ENCODE assay signal across 17 cellular contexts in the genomic region with DNA sequence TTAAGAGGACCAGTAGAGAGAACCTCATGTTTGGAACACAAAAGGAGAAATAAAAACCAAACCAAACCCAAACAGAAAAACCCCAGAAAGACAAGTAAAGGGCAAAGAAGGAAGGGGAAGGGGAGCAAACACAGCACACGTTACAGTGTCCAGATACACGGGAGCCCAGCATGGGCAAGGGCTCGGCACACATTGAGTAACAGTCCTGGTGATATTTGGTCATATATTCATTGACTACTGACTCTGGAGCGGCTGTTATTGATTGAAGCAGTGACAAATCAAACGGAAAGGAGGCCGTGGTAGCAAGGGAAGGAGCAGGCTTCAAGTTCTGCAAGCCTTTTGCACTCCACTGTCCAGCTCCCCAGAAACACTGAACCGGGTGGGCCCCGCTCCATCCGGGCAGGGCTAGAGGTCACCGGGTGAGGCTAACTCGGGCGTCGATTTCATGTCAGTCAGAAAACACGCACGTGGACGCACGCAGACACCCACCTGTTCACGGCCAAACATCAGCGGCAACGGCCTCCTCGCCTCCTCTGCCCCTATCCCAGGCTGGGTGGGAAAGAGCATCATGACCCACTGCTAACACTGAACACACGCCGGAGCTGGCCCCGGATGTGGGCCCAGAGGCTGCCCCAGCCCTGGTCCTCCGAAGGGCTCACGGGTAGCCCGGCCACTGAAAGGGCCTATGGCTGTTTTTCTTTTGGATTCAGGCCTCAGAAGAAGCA. TPM values are rescaled to one million over a fixed set of nuclear protein-coding genes. Genes with fewer than 3 reads are reported as not detected.
DNase-seq lines count a peak whose midpoint lies in the region; ATAC-seq and TF ChIP-seq lines count a peak whose summit lies in the region.
"Had no signal": no experiment of that assay in that cellular context is flagged by ENCODE, and none has a peak within 500 bp of the region (broad histone marks: within the 10 kb centered on the region; RNA-seq: fewer than 3 reads in every experiment).

No MANE protein-coding gene starts in this region.

- H3K9me3 ChIP-seq in SK-N-MC (ENCODE audit: low read depth, low read length), result no peaks in the 10 kb centered on the region
- no peaks in the 10 kb centered on the region for H3K9me3 ChIP-seq in osteoblast (ENCODE audit: low read depth, low read length)
- H3K9me3 ChIP-seq: A549 had no signal

- intact Hi-C loops in activated CD4-positive, alpha-beta memory T cell treated with anti-CD3 and anti-CD28 coated beads for 36 hours (cut with micrococcal nuclease), result loop anchor here (5.0 kb wide), 3 partner anchors 41 to 69 kb away; no protein-coding TSS in a partner anchor
- intact Hi-C loops in dendritic cell treated with granulocyte-macrophage colony-stimulating factor and Interleukin-4, amounts not matched to agents 40 ng/mL and 50 ng/mL, for 4 days (cut with micrococcal nuclease), result no loop called here

- TF ChIP-seq CTCF in osteoblast (IDR thresholded peaks at IDR 0.05; ENCODE audit: extremely low read depth, low read depth, low read length), result no peak

- H3K27ac Mint-ChIP-seq in activated CD4-positive, alpha-beta memory T cell treated with anti-CD3 and anti-CD28 coated beads for 36 hours, result peak overlapping the region; percentile 54
- H3K27ac Mint-ChIP-seq in activated CD4-positive, alpha-beta memory T cell treated with anti-CD3 and anti-CD28 coated beads, Interleukin-2, amount 10 ng/mL, durations not matched to agents 7 days and 5 days, result no peak overlapping the region
- H3K27ac Mint-ChIP-seq in dendritic cell treated with granulocyte-macrophage colony-stimulating factor and Interleukin-4, amounts not matched to agents 40 ng/mL and 50 ng/mL, for 4 days, result peak overlapping the region; percentile 56
- H3K27ac Mint-ChIP-seq: memory B cell had no signal

- H3K36me3 Mint-ChIP-seq in activated CD4-positive, alpha-beta memory T cell treated with anti-CD3 and anti-CD28 coated beads for 36 hours, result peaks cover 8% of the 10 kb centered on the region
- H3K36me3 Mint-ChIP-seq in activated CD4-positive, alpha-beta memory T cell treated with anti-CD3 and anti-CD28 coated beads, Interleukin-2, amount 10 ng/mL, durations not matched to agents 7 days and 5 days (ENCODE audit: low read depth), result peaks cover 17% of the 10 kb centered on the region
- H3K36me3 Mint-ChIP-seq in dendritic cell treated with granulocyte-macrophage colony-stimulating factor and Interleukin-4, amounts not matched to agents 40 ng/mL and 50 ng/mL, for 4 days (ENCODE audit: low read depth), result peaks cover 44% of the 10 kb centered on the region

- H3K27me3 Mint-ChIP-seq in activated CD4-positive, alpha-beta memory T cell treated with anti-CD3 and anti-CD28 coated beads for 36 hours, result no peaks in the 10 kb centered on the region
- no peaks in the 10 kb centered on the region for H3K27me3 Mint-ChIP-seq in activated CD4-positive, alpha-beta memory T cell treated with anti-CD3 and anti-CD28 coated beads, Interleukin-2, amount 10 ng/mL, durations not matched to agents 7 days and 5 days
- H3K27me3 Mint-ChIP-seq in dendritic cell treated with granulocyte-macrophage colony-stimulating factor and Interleukin-4, amounts not matched to agents 40 ng/mL and 50 ng/mL, for 4 days, result no peaks in the 10 kb centered on the region
- H3K27me3 Mint-ChIP-seq: CD4-positive, alpha-beta memory T cell; memory B cell had no signal

- no peak overlapping the region for H3K4me2 ChIP-seq in osteoblast (ENCODE audit: insufficient read depth, low read length)
- H3K4me2 ChIP-seq: A549 had no signal

- H3K4me3 ChIP-seq in SK-N-MC (no peak overlapping the region), osteoblast (ENCODE audit: insufficient read depth, low read length) (no peak overlapping the region)
- H3K4me3 ChIP-seq: A549 had no signal

- H3K4me3 Mint-ChIP-seq in activated CD4-positive, alpha-beta memory T cell treated with anti-CD3 and anti-CD28 coated beads for 36 hours, result no peak overlapping the region
- no peak overlapping the region for H3K4me3 Mint-ChIP-seq in activated CD4-positive, alpha-beta memory T cell treated with anti-CD3 and anti-CD28 coated beads, Interleukin-2, amount 10 ng/mL, durations not matched to agents 7 days and 5 days
- no peak overlapping the region for H3K4me3 Mint-ChIP-seq in dendritic cell treated with granulocyte-macrophage colony-stimulating factor and Interleukin-4, amounts not matched to agents 40 ng/mL and 50 ng/mL, for 4 days
- H3K4me3 Mint-ChIP-seq: CD4-positive, alpha-beta memory T cell; memory B cell; T-cell had no signal

- H3K9ac ChIP-seq in SK-N-MC (ENCODE audit: insufficient read length), result no peak overlapping the region

- H3K79me2 ChIP-seq in osteoblast (ENCODE audit: insufficient read depth, low read length), result peaks cover 15% of the 10 kb centered on the region

- H2AFZ ChIP-seq in osteoblast (ENCODE audit: low read length), result no peak overlapping the region

- H3K9me3 Mint-ChIP-seq in activated CD4-positive, alpha-beta memory T cell treated with anti-CD3 and anti-CD28 coated beads for 36 hours, result no peaks in the 10 kb centered on the region
- H3K9me3 Mint-ChIP-seq in activated CD4-positive, alpha-beta memory T cell treated with anti-CD3 and anti-CD28 coated beads, Interleukin-2, amount 10 ng/mL, durations not matched to agents 7 days and 5 days, result no peaks in the 10 kb centered on the region
- H3K9me3 Mint-ChIP-seq in dendritic cell treated with granulocyte-macrophage colony-stimulating factor and Interleukin-4, amounts not matched to agents 40 ng/mL and 50 ng/mL, for 4 days, result no peaks in the 10 kb centered on the region
- H3K9me3 Mint-ChIP-seq: memory B cell, T-cell had no signal

- ATAC-seq in HG03378 (IDR thresholded peaks at IDR 0.05; ENCODE audit: unreplicated experiment), result no peak
- ATAC-seq: A549, T-cell had no signal

- H3K27ac ChIP-seq in SK-N-MC (peak overlapping the region; percentile 60), osteoblast (ENCODE audit: low read depth, low read length) (no peak overlapping the region)
- H3K27ac ChIP-seq: A549 had no signal

- no peaks in the 10 kb centered on the region; the same call in 1 of the 2 replicates for H3K36me3 ChIP-seq in SK-N-MC (ENCODE audit: insufficient read depth, low read length)
- H3K36me3 ChIP-seq in osteoblast (ENCODE audit: insufficient read depth, low read length), result peaks cover 3% of the 10 kb centered on the region

- H3K4me1 ChIP-seq in osteoblast (ENCODE audit: insufficient read depth, low read length), result peaks cover 13% of the 10 kb centered on the region

- H4K20me1 ChIP-seq in osteoblast (ENCODE audit: insufficient read depth, low read length), result no peaks in the 10 kb centered on the region

- POLR2A ChIA-PET in activated CD4-positive, alpha-beta memory T cell treated with anti-CD3 and anti-CD28 coated beads for 36 hours (lab: Charles Lee), result no interaction called here
- POLR2A ChIA-PET in activated CD4-positive, alpha-beta memory T cell treated with anti-CD3 and anti-CD28 coated beads, Interleukin-2, amount 10 ng/mL, durations not matched to agents 7 days and 5 days (lab: Charles Lee), result interaction anchor here (0.7 kb wide), 1 partner anchor 84 kb away, joined by 3 read pairs; no protein-coding TSS in a partner anchor

- H3K4me1 Mint-ChIP-seq in activated CD4-positive, alpha-beta memory T cell treated with anti-CD3 and anti-CD28 coated beads for 36 hours (ENCODE audit: low read depth), result peaks cover 14% of the 10 kb centered on the region
- peaks cover 9% of the 10 kb centered on the region for H3K4me1 Mint-ChIP-seq in activated CD4-positive, alpha-beta memory T cell treated with anti-CD3 and anti-CD28 coated beads, Interleukin-2, amount 10 ng/mL, durations not matched to agents 7 days and 5 days
- peaks cover 29% of the 10 kb centered on the region for H3K4me1 Mint-ChIP-seq in dendritic cell treated with granulocyte-macrophage colony-stimulating factor and Interleukin-4, amounts not matched to agents 40 ng/mL and 50 ng/mL, for 4 days (ENCODE audit: low read depth)

- CTCF ChIA-PET in activated CD4-positive, alpha-beta memory T cell treated with anti-CD3 and anti-CD28 coated beads for 36 hours (lab: Charles Lee), result interaction anchor here (1.5 kb wide), 1 partner anchor 9 kb away, joined by 3 read pairs; no protein-coding TSS in a partner anchor
- CTCF ChIA-PET in activated CD4-positive, alpha-beta memory T cell treated with anti-CD3 and anti-CD28 coated beads, Interleukin-2, amount 10 ng/mL, durations not matched to agents 7 days and 5 days (lab: Charles Lee), result no interaction called here

- DNase-seq in activated CD4-positive, alpha-beta memory T cell treated with anti-CD3 and anti-CD28 coated beads for 36 hours, result no peak
- DNase-seq in activated CD4-positive, alpha-beta memory T cell treated with anti-CD3 and anti-CD28 coated beads, Interleukin-2, amount 10 ng/mL, durations not matched to agents 7 days and 5 days, result no peak
- DNase-seq in SK-N-MC (ENCODE audit: low read depth, low spot score) (no peak), osteoblast (ENCODE audit: insufficient read length, low spot score, missing footprints) (peak; percentile 64), ureter (ENCODE audit: low spot score) (no peak), SW 1271 (lab: John Stamatoyannopoulos, UW) (no peak)
- DNase-seq: CD4-positive, alpha-beta memory T cell; HCEC 1CT; hippocampal formation; MM.1S; NCI-H187 treated with DMSO at 0.1 percent for 48 hours; retina; T-cell had no signal

- H3K27me3 ChIP-seq in osteoblast (ENCODE audit: insufficient read depth, low read length), result peaks cover 3% of the 10 kb centered on the region

RNA-seq across cellular contexts. Expression of gene IRAK1, which starts 3.7 kb away (rescaled TPM):
- 100 to 1,000 TPM in 1 of 2 experiments, 10 to 100 TPM in 1; 99.6 to 106 TPM for total RNA-seq in activated CD4-positive, alpha-beta memory T cell treated with anti-CD3 and anti-CD28 coated beads for 36 hours
- total RNA-seq in activated CD4-positive, alpha-beta memory T cell treated with anti-CD3 and anti-CD28 coated beads, Interleukin-2, amount 10 ng/mL, durations not matched to agents 7 days and 5 days, result 100 to 1,000 TPM; 118 to 122 TPM
- total RNA-seq in osteoblast, result 99.5 and 100 TPM in 2 replicates
- 103 TPM for total RNA-seq in ureter

RNA-seq across cellular contexts. Expression of gene TMEM187, which starts 50.9 kb away (rescaled TPM):
- 1 to 10 TPM; 8.6 to 9.1 TPM for total RNA-seq in activated CD4-positive, alpha-beta memory T cell treated with anti-CD3 and anti-CD28 coated beads for 36 hours
- total RNA-seq in activated CD4-positive, alpha-beta memory T cell treated with anti-CD3 and anti-CD28 coated beads, Interleukin-2, amount 10 ng/mL, durations not matched to agents 7 days and 5 days, result 10 to 100 TPM in 1 of 2 experiments, 1 to 10 TPM in 1; 9.9 to 12.6 TPM
- total RNA-seq in osteoblast (6.9 and 8.5 TPM in 2 replicates), ureter (12.8 TPM)

RNA-seq across cellular contexts. Expression of gene HCFC1, which starts 51.8 kb away (rescaled TPM):
- 10 to 100 TPM; 90.4 to 93.0 TPM for total RNA-seq in activated CD4-positive, alpha-beta memory T cell treated with anti-CD3 and anti-CD28 coated beads for 36 hours
- 10 to 100 TPM; 88.3 to 93.1 TPM for total RNA-seq in activated CD4-positive, alpha-beta memory T cell treated with anti-CD3 and anti-CD28 coated beads, Interleukin-2, amount 10 ng/mL, durations not matched to agents 7 days and 5 days
- total RNA-seq in osteoblast (22.1 and 24.6 TPM in 2 replicates), ureter (73.9 TPM)
